Comparison of ENCODE assay signal across 8 cellular contexts in the genomic region with DNA sequence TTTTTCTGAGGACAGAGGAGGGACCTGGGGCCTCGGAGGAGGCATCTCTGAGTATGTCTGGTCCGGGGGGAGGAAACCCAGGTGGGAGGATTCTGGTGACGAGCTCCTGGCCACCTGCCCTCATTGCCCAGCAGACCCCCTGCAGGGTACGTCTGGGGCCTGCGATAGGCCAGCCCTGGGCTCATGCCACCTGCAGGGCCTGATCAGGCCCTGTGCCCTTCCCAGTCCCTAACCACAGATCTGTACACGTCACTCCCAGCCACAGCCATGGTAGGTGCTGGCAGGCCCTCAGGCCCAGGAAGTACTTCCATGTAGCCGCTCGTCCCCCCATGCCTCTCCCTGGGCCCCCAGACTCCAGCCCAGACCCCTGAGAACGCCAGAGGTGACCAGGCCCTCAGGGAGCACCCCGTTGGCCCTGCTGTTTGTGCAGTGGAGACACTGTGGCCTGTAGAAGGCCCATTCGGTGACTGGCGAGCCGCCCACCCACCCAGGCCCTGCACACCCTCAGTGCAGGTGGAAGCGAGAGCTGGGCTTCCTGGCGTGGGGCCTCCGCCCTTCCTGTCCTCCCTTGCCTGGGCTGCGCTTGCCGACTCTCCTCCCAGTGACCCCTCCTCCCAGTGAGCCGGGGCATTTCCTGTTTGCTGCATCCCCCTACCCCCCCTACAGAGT. TPM values are rescaled to one million over a fixed set of nuclear protein-coding genes. Genes with fewer than 3 reads are reported as not detected.
DNase-seq lines count a peak whose midpoint lies in the region; ATAC-seq and TF ChIP-seq lines count a peak whose summit lies in the region.

No MANE protein-coding gene starts in this region.

- H3K27me3 ChIP-seq in kidney epithelial cell (ENCODE audit: control insufficient read depth, insufficient read depth, low read length) (no peaks in the 10 kb centered on the region), uterus (no peaks in the 10 kb centered on the region)

- H3K4me3 ChIP-seq in kidney epithelial cell (ENCODE audit: low read depth, low read length) (no peak overlapping the region), uterus (no peak overlapping the region)

- peaks cover 0 to 46% of the 10 kb centered on the region in 2 donors for H3K4me1 ChIP-seq in uterus

- TF ChIP-seq POLR2A in uterus (IDR thresholded peaks at IDR 0.05) = no peak

- intact Hi-C loops in uterus (cut with DNase I; ENCODE audit: low total_unique reads) = no loop called here

- H3K27ac ChIP-seq in uterus = peak overlapping the region; percentile 30 to 31

- H3K36me3 ChIP-seq in kidney epithelial cell (ENCODE audit: control insufficient read depth, insufficient read depth, low read length) (no peaks in the 10 kb centered on the region), uterus (no peaks in the 10 kb centered on the region)

- no peak for ATAC-seq in GM18907 (IDR thresholded peaks at IDR 0.05; ENCODE audit: unreplicated experiment)
- no peak for ATAC-seq in GM18520 (IDR thresholded peaks at IDR 0.05; ENCODE audit: unreplicated experiment)
- no peak for ATAC-seq in HG02571 (IDR thresholded peaks at IDR 0.05; ENCODE audit: unreplicated experiment)

- no peaks in the 10 kb centered on the region for H3K9me3 ChIP-seq in uterus

- TF ChIP-seq CTCF in kidney epithelial cell (IDR thresholded peaks at IDR 0.05; ENCODE audit: insufficient read depth, low read length, poor library complexity, severe bottlenecking) (no peak), uterus (IDR thresholded peaks at IDR 0.05) (no peak)

- peak; percentile 51 for DNase-seq in stimulated activated CD4-positive, alpha-beta T cell treated with anti-CD3 and anti-CD28 coated beads, Interleukin-15, amount 100 ng/mL, for 24 hours
- no peak for DNase-seq in stimulated activated CD4-positive, alpha-beta T cell treated with anti-CD3 and anti-CD28 coated beads, Interleukin-4, amount 100 ng/mL, for 1 hour
- DNase-seq in activated effector memory CD4-positive, alpha-beta T cell treated with Interleukin-2 at 50 U/mL for 16 hours = peak; percentile 54
- DNase-seq in kidney epithelial cell (ENCODE audit: low read depth) (peak; percentile 25), uterus (no peak)

RNA-seq across cellular contexts. Expression of gene INF2, which starts 5.7 kb away (rescaled TPM):
- total RNA-seq in kidney epithelial cell (109 and 131 TPM in 2 replicates), uterus (10 to 100 TPM; 13.5 to 79.4 (median 44.6) TPM)

RNA-seq across cellular contexts. Expression of gene ADSS1, which starts 28.9 kb away (rescaled TPM):
- total RNA-seq in kidney epithelial cell (3.4 and 10.3 TPM in 2 replicates), uterus (10 to 100 TPM in 1 of 4 donors, 1 to 10 TPM in 1, not detected in 2; 7.0 to 11.7 TPM)

RNA-seq across cellular contexts. Expression of gene SIVA1, which starts 57.8 kb away (rescaled TPM):
- total RNA-seq in kidney epithelial cell (222 and 235 TPM in 2 replicates), uterus (100 to 1,000 TPM in 3 of 4 donors, 10 to 100 TPM in 1; 79.4 to 366 (median 239) TPM)

Comparison
In these comparisons a context has a peak if more than half of its experiments do, and no peak if none do; other contexts are left out.
1. DNase-seq: peak in stimulated activated CD4-positive, alpha-beta T cell treated with anti-CD3 and anti-CD28 coated beads, Interleukin-15, amount 100 ng/mL, for 24 hours (single experiment), activated effector memory CD4-positive, alpha-beta T cell treated with Interleukin-2 at 50 U/mL for 16 hours (single experiment) and kidney epithelial cell (single experiment); none in stimulated activated CD4-positive, alpha-beta T cell treated with anti-CD3 and anti-CD28 coated beads, Interleukin-4, amount 100 ng/mL, for 1 hour (single experiment) and uterus (0 of 2).